ENCODE assay signal across 16 cellular contexts in the genomic region with DNA sequence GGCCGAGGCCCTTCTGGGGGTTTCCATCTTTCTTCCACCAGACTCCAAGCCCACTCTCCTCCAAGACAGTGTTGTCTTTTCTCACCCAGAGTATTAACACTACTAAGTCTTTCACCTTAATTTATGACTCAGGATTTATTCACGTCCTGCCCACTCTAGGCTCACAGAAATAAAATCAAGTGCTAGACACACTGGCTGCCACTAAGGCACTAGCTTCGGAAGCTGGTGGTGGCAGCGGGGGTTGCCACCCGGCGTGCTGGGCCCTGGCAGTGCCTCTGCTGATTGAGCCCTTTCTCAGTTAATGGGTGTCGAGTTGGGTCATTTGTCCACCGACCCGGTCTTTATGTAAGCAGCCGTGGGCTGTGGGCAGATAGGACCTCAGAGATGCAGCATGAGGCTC.
DNase-seq lines count a peak whose midpoint lies in the region; ATAC-seq and TF ChIP-seq lines count a peak whose summit lies in the region.
"Had no signal": no experiment of that assay in that cellular context is flagged by ENCODE, and none has a peak within 500 bp of the region (broad histone marks: within the 10 kb centered on the region; RNA-seq: fewer than 3 reads in every experiment).

No MANE protein-coding gene starts in this region.

- H3K36me3 ChIP-seq in RWPE2 (ENCODE audit: low read depth) (no peaks in the 10 kb centered on the region), smooth muscle cell (ENCODE audit: low read depth) (no peaks in the 10 kb centered on the region)

- no peak overlapping the region for H3K9ac ChIP-seq in smooth muscle cell (ENCODE audit: low read depth)
- H3K9ac ChIP-seq: BLaER1 treated with 17β-estradiol and CSF1 and Interleukin-3, amounts not matched to agents 10 nM and 100 nM had no signal

- TF ChIP-seq CTCF in RWPE2 (IDR thresholded peaks at IDR 0.05; ENCODE audit: poor library complexity, severe bottlenecking) (no peak), foreskin keratinocyte (conservative IDR thresholded peaks at IDR 0.05) (no peak), progenitor cell of endocrine pancreas (IDR thresholded peaks at IDR 0.05; ENCODE audit: unreplicated experiment) (no peak), smooth muscle cell (IDR thresholded peaks at IDR 0.05; ENCODE audit: borderline replicate concordance, insufficient read depth, poor library complexity, severe bottlenecking) (no peak)

- H3K36me3 Mint-ChIP-seq in progenitor cell of endocrine pancreas (ENCODE audit: insufficient read depth): peaks cover 7% of the 10 kb centered on the region

- WGBS in smooth muscle cell (ENCODE audit: low lambda C conversion rate): 92% methylated on average over 10 of the region's 10 CpGs

- H3K4me2 ChIP-seq in smooth muscle cell: no peak overlapping the region
- H3K4me2 ChIP-seq: BLaER1 treated with 17β-estradiol and CSF1 and Interleukin-3, amounts not matched to agents 10 nM and 100 nM had no signal

- DNase-seq in HT1080 (ENCODE audit: low read depth) (peak; percentile 49), RWPE2 (ENCODE audit: low spot score) (no peak), foreskin keratinocyte (no peak), progenitor cell of endocrine pancreas (ENCODE audit: low spot score, unreplicated experiment) (no peak), smooth muscle cell (lab: John Stamatoyannopoulos, UW; ENCODE audit: unreplicated experiment) (no peak), NCI-H128 (lab: John Stamatoyannopoulos, UW; ENCODE audit: unreplicated experiment) (no peak)
- DNase-seq in activated effector memory CD4-positive, alpha-beta T cell treated with Interleukin-2 at 50 U/mL for 16 hours: no peak
- DNase-seq: 8988T; Calu3; CD8-positive, alpha-beta T cell; DMS79 treated with DMSO at 0.1 percent for 48 hours; GF-D8; GOT3; H9 had no signal

- H3K9me3 Mint-ChIP-seq in progenitor cell of endocrine pancreas (ENCODE audit: low read depth): no peaks in the 10 kb centered on the region
- H3K9me3 Mint-ChIP-seq: CD8-positive, alpha-beta T cell; H9 had no signal

- no peaks in the 10 kb centered on the region for H3F3A ChIP-seq in smooth muscle cell (ENCODE audit: low read depth)

- ATAC-seq in RWPE2 (ENCODE audit: low read depth) (peak; percentile 46; the same call in 1 of the 3 replicates), foreskin keratinocyte (peak; percentile 34)
- ATAC-seq: CD8-positive, alpha-beta T cell had no signal

- H3K4me1 Mint-ChIP-seq in progenitor cell of endocrine pancreas (ENCODE audit: low read depth): peaks cover 5% of the 10 kb centered on the region
- H3K4me1 Mint-ChIP-seq: B cell had no signal

- H3K4me3 Mint-ChIP-seq in progenitor cell of endocrine pancreas (ENCODE audit: low read depth): no peak overlapping the region
- H3K4me3 Mint-ChIP-seq: B cell; CD8-positive, alpha-beta T cell; H9 had no signal

- H3K27ac Mint-ChIP-seq in progenitor cell of endocrine pancreas: peak overlapping the region; percentile 45
- H3K27ac Mint-ChIP-seq: B cell; CD8-positive, alpha-beta T cell had no signal

- no peaks in the 10 kb centered on the region for H4K20me1 ChIP-seq in smooth muscle cell (ENCODE audit: low read depth)
- H4K20me1 ChIP-seq: BLaER1 treated with 17β-estradiol and CSF1 and Interleukin-3, amounts not matched to agents 10 nM and 100 nM had no signal

- H3K27ac ChIP-seq in RWPE2 (ENCODE audit: poor library complexity, severe bottlenecking) (no peak overlapping the region), foreskin keratinocyte (no peak overlapping the region), smooth muscle cell (ENCODE audit: low read depth) (no peak overlapping the region)
- H3K27ac ChIP-seq: BLaER1 treated with 17β-estradiol and CSF1 and Interleukin-3, amounts not matched to agents 10 nM and 100 nM had no signal

- H3K9me3 ChIP-seq in RWPE2 (ENCODE audit: severe bottlenecking) (no peaks in the 10 kb centered on the region), smooth muscle cell (replicated peaks; ENCODE audit: low read depth) (no peaks in the 10 kb centered on the region)
- H3K9me3 ChIP-seq: BLaER1 treated with 17β-estradiol and CSF1 and Interleukin-3, amounts not matched to agents 10 nM and 100 nM had no signal

- H3K27me3 Mint-ChIP-seq in progenitor cell of endocrine pancreas: no peaks in the 10 kb centered on the region
- H3K27me3 Mint-ChIP-seq: B cell had no signal

- no peaks in the 10 kb centered on the region for H3K79me2 ChIP-seq in smooth muscle cell (ENCODE audit: low read depth)

- no peak overlapping the region for H2AFZ ChIP-seq in smooth muscle cell (ENCODE audit: low read depth)

- H3K4me3 ChIP-seq in RWPE2 (ENCODE audit: severe bottlenecking) (no peak overlapping the region), smooth muscle cell (no peak overlapping the region)
- H3K4me3 ChIP-seq: BLaER1 treated with 17β-estradiol and CSF1 and Interleukin-3, amounts not matched to agents 10 nM and 100 nM had no signal

- H3K4me1 ChIP-seq in RWPE2 (ENCODE audit: insufficient read depth, poor library complexity, severe bottlenecking) (no peaks in the 10 kb centered on the region), foreskin keratinocyte (no peaks in the 10 kb centered on the region), smooth muscle cell (ENCODE audit: low read depth) (no peaks in the 10 kb centered on the region)

- H3K27me3 ChIP-seq in RWPE2 (ENCODE audit: insufficient read depth, poor library complexity, severe bottlenecking): no peaks in the 10 kb centered on the region
- no peaks in the 10 kb centered on the region for H3K27me3 ChIP-seq in foreskin keratinocyte
- H3K27me3 ChIP-seq in smooth muscle cell (ENCODE audit: low read depth): no peaks in the 10 kb centered on the region
- H3K27me3 ChIP-seq: BLaER1 treated with 17β-estradiol and CSF1 and Interleukin-3, amounts not matched to agents 10 nM and 100 nM had no signal
